ENCODE assay signal across 17 cellular contexts in the genomic region with DNA sequence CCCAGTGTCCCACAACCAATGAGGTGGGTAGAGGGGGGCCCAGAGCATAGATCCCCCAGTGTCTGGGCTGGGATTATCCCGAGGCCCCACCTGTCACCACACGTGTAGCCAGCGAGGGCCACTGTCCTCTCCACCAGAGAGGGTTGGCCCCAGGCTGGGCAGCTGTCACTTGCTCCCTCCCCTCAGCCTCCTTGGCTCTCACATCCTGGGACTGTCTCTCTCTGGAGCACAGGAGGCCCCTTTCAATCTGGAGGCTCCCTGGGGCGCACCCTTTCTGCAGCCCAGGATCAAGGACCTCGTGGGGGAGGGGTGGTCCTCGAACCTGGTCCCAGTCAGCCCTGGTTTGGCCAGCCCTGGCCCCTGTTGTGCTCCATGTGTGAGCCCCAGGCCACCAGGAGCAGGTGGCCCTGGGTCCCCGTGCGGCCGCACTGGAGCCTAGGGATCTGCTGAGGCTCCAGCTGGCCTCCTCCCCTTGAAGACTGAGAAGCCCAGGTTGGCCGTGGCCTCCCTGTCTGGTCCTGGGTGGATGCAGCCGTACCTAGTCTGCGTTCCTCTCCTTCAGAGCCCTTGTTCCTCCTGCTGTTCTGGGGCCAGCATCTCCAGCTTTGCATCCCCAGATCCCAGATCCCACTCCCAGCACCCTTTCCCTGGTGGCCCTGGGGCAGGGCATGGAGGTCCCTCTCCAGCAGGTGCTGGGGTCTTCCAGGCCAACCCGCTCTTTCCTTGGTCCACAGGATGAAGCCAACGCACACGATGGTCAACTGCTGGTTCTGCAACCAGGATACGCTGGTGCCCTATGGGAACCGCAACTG. TPM values are rescaled to one million over a fixed set of nuclear protein-coding genes. Genes with fewer than 3 reads are reported as not detected.
A peak's percentile ranks its signal among the peaks of the same experiment; 100 is the strongest.
DNase-seq lines count a peak whose midpoint lies in the region; TF ChIP-seq lines count a peak whose summit lies in the region.
"Had no signal": no experiment of that assay in that cellular context is flagged by ENCODE, and none has a peak within 500 bp of the region (broad histone marks: within the 10 kb centered on the region; RNA-seq: fewer than 3 reads in every experiment).

No MANE protein-coding gene starts in this region.

- peaks cover 51 to 85% (median 68%) of the 10 kb centered on the region in 10 experiments for H3K4me1 ChIP-seq in BLaER1 treated with 17β-estradiol and CSF1 and Interleukin-3, amounts not matched to agents 10 nM and 100 nM
- H3K4me1 ChIP-seq in neuronal stem cell (ENCODE audit: control insufficient read depth in 2 of 2, insufficient read depth in 1 of 2, low read depth in 1 of 2, low read length in 2 of 2), result peaks cover 41 to 46% of the 10 kb centered on the region in 2 donors

- TF ChIP-seq CTCF in WERI-Rb-1 (IDR thresholded peaks at IDR 0.05; ENCODE audit: low read depth, low read length), result no peak
- no peak for TF ChIP-seq CTCF in GM20000 (IDR thresholded peaks at IDR 0.05; ENCODE audit: extremely low read depth, missing control alignments)

- peaks cover 48% of the 10 kb centered on the region for H3K79me1 ChIP-seq in neuronal stem cell (ENCODE audit: low read depth, low read length)

- H3K9ac ChIP-seq in BLaER1 treated with 17β-estradiol and CSF1 and Interleukin-3, amounts not matched to agents 10 nM and 100 nM, result peak overlapping the region in 10 of 11 experiments; percentile 18 to 92 (median 68); a peak in 13 of 22 replicates
- H3K9ac ChIP-seq in neuronal stem cell (ENCODE audit: low read depth, low read length, poor library complexity), result no peak overlapping the region

- H3K4me1 Mint-ChIP-seq in activated T-helper 2 cell treated with anti-CD3 and anti-CD28 coated beads, Interferon-gamma antibody, Interleukin-2, Interleukin-4, amounts not matched to agents 10 μg/mL and 5 μg/mL and 100 μg/mL, durations not matched to agents 14 hours and 24 hours and 36 hours (ENCODE audit: low read depth), result peaks cover 13% of the 10 kb centered on the region

- no peak overlapping the region for H3K23ac ChIP-seq in neuronal stem cell (ENCODE audit: low read depth, low read length, poor library complexity)

- WGBS in neuronal stem cell (ENCODE audit: extremely low coverage in 2 of 2, insufficient read length in 2 of 2, insufficient replicate concordance in 1 of 2), 2 donors, result no CpG with 5 or more reads among the region's 17 CpGs

- no peak overlapping the region for H3K27ac Mint-ChIP-seq in activated T-helper 2 cell treated with anti-CD3 and anti-CD28 coated beads, Interferon-gamma antibody, Interleukin-2, Interleukin-4, amounts not matched to agents 10 μg/mL and 5 μg/mL and 100 μg/mL, durations not matched to agents 14 hours and 24 hours and 36 hours

- H4K8ac ChIP-seq in neuronal stem cell (ENCODE audit: low read depth, low read length), result no peak overlapping the region

- H3K4ac ChIP-seq in neuronal stem cell (ENCODE audit: low read length), result no peak overlapping the region

- no peak overlapping the region for H4K91ac ChIP-seq in neuronal stem cell (ENCODE audit: low read depth, low read length, poor library complexity)

- no peak overlapping the region for H2BK12ac ChIP-seq in neuronal stem cell (ENCODE audit: low read length)

- peaks cover 27 to 53% (median 44%) of the 10 kb centered on the region in 11 experiments for H3K36me3 ChIP-seq in BLaER1 treated with 17β-estradiol and CSF1 and Interleukin-3, amounts not matched to agents 10 nM and 100 nM
- H3K36me3 ChIP-seq in H7 (replicated peaks; ENCODE audit: control insufficient read depth, insufficient read depth, low read length) (peaks cover 8% of the 10 kb centered on the region), WERI-Rb-1 (peaks cover 70% of the 10 kb centered on the region), neuronal stem cell (replicated peaks in 1 of 2; ENCODE audit: control insufficient read depth in 2 of 2, insufficient read depth in 2 of 2, low read length in 2 of 2) (peaks cover 20 to 46% of the 10 kb centered on the region in 2 donors)

- H3K4me2 ChIP-seq in BLaER1 treated with 17β-estradiol and CSF1 and Interleukin-3, amounts not matched to agents 10 nM and 100 nM, result peak overlapping the region; percentile 23 to 100 (median 99); a peak in 21 of 22 replicates
- H3K4me2 ChIP-seq in neuronal stem cell (ENCODE audit: insufficient read depth, low read length, poor library complexity, severe bottlenecking), result no peak overlapping the region

- peak overlapping the region; percentile 62 for H3K18ac ChIP-seq in neuronal stem cell (ENCODE audit: low read length)

- H3K14ac ChIP-seq in neuronal stem cell (ENCODE audit: low read length), result peak overlapping the region; percentile 17

- no peak overlapping the region for H2BK15ac ChIP-seq in neuronal stem cell (ENCODE audit: low read length)

- H3K4me3 Mint-ChIP-seq in activated T-helper 2 cell treated with anti-CD3 and anti-CD28 coated beads, Interferon-gamma antibody, Interleukin-2, Interleukin-4, amounts not matched to agents 10 μg/mL and 5 μg/mL and 100 μg/mL, durations not matched to agents 14 hours and 24 hours and 36 hours (ENCODE audit: low read depth), result no peak overlapping the region

- peaks cover 17% of the 10 kb centered on the region for H3K36me3 Mint-ChIP-seq in activated T-helper 2 cell treated with anti-CD3 and anti-CD28 coated beads, Interferon-gamma antibody, Interleukin-2, Interleukin-4, amounts not matched to agents 10 μg/mL and 5 μg/mL and 100 μg/mL, durations not matched to agents 14 hours and 24 hours and 36 hours (ENCODE audit: low read depth)

- H2BK120ac ChIP-seq in neuronal stem cell (ENCODE audit: low read depth, low read length), result no peak overlapping the region

- peak overlapping the region; percentile 97 for H2BK5ac ChIP-seq in neuronal stem cell (ENCODE audit: low read length)

- H4K20me1 ChIP-seq in BLaER1 treated with 17β-estradiol and CSF1 and Interleukin-3, amounts not matched to agents 10 nM and 100 nM, result peaks cover 27 to 97% (median 81%) of the 10 kb centered on the region in 11 experiments; a peak in 21 of 22 replicates

- peak; percentile 55 for DNase-seq in H7
- DNase-seq in WERI-Rb-1, result peak; percentile 92
- DNase-seq in neuronal stem cell (ENCODE audit: low spot score), result no peak
- no peak for DNase-seq in HUDEP-2 (lab: John Stamatoyannopoulos, UW; ENCODE audit: unreplicated experiment in 76 of 76)
- no peak for DNase-seq in GM20000 (ENCODE audit: low spot score)
- DNase-seq in activated T-helper 2 cell treated with anti-CD3 and anti-CD28 coated beads, Interferon-gamma antibody, Interleukin-2, Interleukin-4, amounts not matched to agents 10 μg/mL and 5 μg/mL and 100 μg/mL, durations not matched to agents 14 hours and 24 hours and 36 hours (ENCODE audit: low spot score), result no peak
- DNase-seq in NCI-H2029 treated with DMSO at 0.1 percent for 48 hours (lab: John Stamatoyannopoulos, UW), result no peak
- DNase-seq: AML-193, DMS 273 treated with DMSO at 0.1 percent for 48 hours, DND-41, GOT3, KG1, NCI-H187, NCI-H226, NCI-H526 treated with DMSO at 0.1 percent for 48 hours had no signal

- no peaks in the 10 kb centered on the region for H3K9me3 ChIP-seq in BLaER1 treated with 17β-estradiol and CSF1 and Interleukin-3, amounts not matched to agents 10 nM and 100 nM (replicated peaks in 1 of 11)
- H3K9me3 ChIP-seq in WERI-Rb-1 (ENCODE audit: severe bottlenecking), result no peaks in the 10 kb centered on the region
- H3K9me3 ChIP-seq in neuronal stem cell (replicated peaks in 1 of 2; ENCODE audit: control insufficient read depth in 2 of 2, insufficient read depth in 1 of 2, low read depth in 1 of 2, low read length in 2 of 2), result no peaks in the 10 kb centered on the region
- H3K9me3 ChIP-seq: Peyer's patch had no signal

- peak overlapping the region in 8 of 11 experiments; percentile 46 to 88 (median 82); a peak in 14 of 22 replicates for H3K27ac ChIP-seq in BLaER1 treated with 17β-estradiol and CSF1 and Interleukin-3, amounts not matched to agents 10 nM and 100 nM
- H3K27ac ChIP-seq in WERI-Rb-1, result peak overlapping the region; percentile 94
- H3K27ac ChIP-seq in neuronal stem cell (replicated peaks; ENCODE audit: low read length), result no peak overlapping the region
- H3K27ac ChIP-seq: Peyer's patch had no signal

- H3K4me3 ChIP-seq in BLaER1 treated with 17β-estradiol and CSF1 and Interleukin-3, amounts not matched to agents 10 nM and 100 nM, result no peak overlapping the region; a peak in 1 of 20 replicates
- no peak overlapping the region for H3K4me3 ChIP-seq in H7 (ENCODE audit: insufficient read depth, low read depth, low read length)
- H3K4me3 ChIP-seq in WERI-Rb-1 (ENCODE audit: low read depth, low read length), result peak overlapping the region; percentile 2; the same call in 1 of the 2 replicates
- H3K4me3 ChIP-seq in neuronal stem cell (ENCODE audit: low read length in 2 of 2), result no peak overlapping the region
- H3K4me3 ChIP-seq: Peyer's patch had no signal

- no peaks in the 10 kb centered on the region for H3K27me3 Mint-ChIP-seq in activated T-helper 2 cell treated with anti-CD3 and anti-CD28 coated beads, Interferon-gamma antibody, Interleukin-2, Interleukin-4, amounts not matched to agents 10 μg/mL and 5 μg/mL and 100 μg/mL, durations not matched to agents 14 hours and 24 hours and 36 hours (ENCODE audit: low read depth)

- intact Hi-C loops in activated T-helper 2 cell treated with anti-CD3 and anti-CD28 coated beads, Interferon-gamma antibody, Interleukin-2, Interleukin-4, amounts not matched to agents 10 μg/mL and 5 μg/mL and 100 μg/mL, durations not matched to agents 14 hours and 24 hours and 36 hours (cut with micrococcal nuclease), result no loop called here

- H2AFZ ChIP-seq in neuronal stem cell (ENCODE audit: low read length), result no peak overlapping the region

- no peaks in the 10 kb centered on the region for H3K9me3 Mint-ChIP-seq in activated T-helper 2 cell treated with anti-CD3 and anti-CD28 coated beads, Interferon-gamma antibody, Interleukin-2, Interleukin-4, amounts not matched to agents 10 μg/mL and 5 μg/mL and 100 μg/mL, durations not matched to agents 14 hours and 24 hours and 36 hours

- no peaks in the 10 kb centered on the region for H3K27me3 ChIP-seq in BLaER1 treated with 17β-estradiol and CSF1 and Interleukin-3, amounts not matched to agents 10 nM and 100 nM
- H3K27me3 ChIP-seq in H7 (ENCODE audit: control insufficient read depth, insufficient read depth, low read length), result no peaks in the 10 kb centered on the region
- no peaks in the 10 kb centered on the region for H3K27me3 ChIP-seq in WERI-Rb-1 (ENCODE audit: insufficient read depth, low read depth, severe bottlenecking)
- H3K27me3 ChIP-seq in neuronal stem cell (ENCODE audit: control insufficient read depth in 3 of 3, insufficient read depth in 3 of 3, low read depth in 1 of 3, low read length in 3 of 3), result no peaks in the 10 kb centered on the region
- H3K27me3 ChIP-seq: Peyer's patch had no signal

- H2AK5ac ChIP-seq in neuronal stem cell (ENCODE audit: low read depth, low read length), result peak overlapping the region; percentile 91

RNA-seq across cellular contexts. Expression of a gene that starts 6.7 kb away (rescaled TPM):
- total RNA-seq in H7 (2014; rRNA removed; shearing (Covaris generic)), result 12.9 and 14.9 TPM in 2 replicates
- 14.4 TPM for polyA plus RNA-seq in neuronal stem cell (2013, experiment 1 of 2)
- 13.9 TPM for polyA plus RNA-seq in neuronal stem cell (2013, experiment 2 of 2)
- 30.8 and 31.6 TPM in 2 replicates for total RNA-seq in activated T-helper 2 cell treated with anti-CD3 and anti-CD28 coated beads, Interferon-gamma antibody, Interleukin-2, Interleukin-4, amounts not matched to agents 10 μg/mL and 5 μg/mL and 100 μg/mL, durations not matched to agents 14 hours and 24 hours and 36 hours

RNA-seq across cellular contexts. Expression of a gene that starts 56.1 kb away (rescaled TPM):
- 17.4 and 23.2 TPM in 2 replicates for total RNA-seq in H7 (2014; rRNA removed; shearing (Covaris generic))
- 14.0 TPM for polyA plus RNA-seq in neuronal stem cell (2013, experiment 1 of 2)
- 13.7 TPM for polyA plus RNA-seq in neuronal stem cell (2013, experiment 2 of 2)
- 9.6 and 10.4 TPM in 2 replicates for total RNA-seq in activated T-helper 2 cell treated with anti-CD3 and anti-CD28 coated beads, Interferon-gamma antibody, Interleukin-2, Interleukin-4, amounts not matched to agents 10 μg/mL and 5 μg/mL and 100 μg/mL, durations not matched to agents 14 hours and 24 hours and 36 hours

RNA-seq across cellular contexts. Expression of a gene that starts 56.2 kb away (rescaled TPM):
- 6.9 and 18.1 TPM in 2 replicates for total RNA-seq in H7 (2014; rRNA removed; shearing (Covaris generic))
- polyA plus RNA-seq in neuronal stem cell (2013, experiment 1 of 2), result 5.9 TPM
- polyA plus RNA-seq in neuronal stem cell (2013, experiment 2 of 2), result 6.2 TPM
- total RNA-seq in activated T-helper 2 cell treated with anti-CD3 and anti-CD28 coated beads, Interferon-gamma antibody, Interleukin-2, Interleukin-4, amounts not matched to agents 10 μg/mL and 5 μg/mL and 100 μg/mL, durations not matched to agents 14 hours and 24 hours and 36 hours, result 184 and 189 TPM in 2 replicates

Comparison
In these comparisons a context has a peak if more than half of its experiments do, and no peak if none do; other contexts are left out.
1. DNase-seq: peak in H7 (single experiment) and WERI-Rb-1 (single experiment); none in neuronal stem cell (single experiment), HUDEP-2 (0 of 76), GM20000 (single experiment), activated T-helper 2 cell treated with anti-CD3 and anti-CD28 coated beads, Interferon-gamma antibody, Interleukin-2, Interleukin-4, amounts not matched to agents 10 μg/mL and 5 μg/mL and 100 μg/mL, durations not matched to agents 14 hours and 24 hours and 36 hours (single experiment) and NCI-H2029 treated with DMSO at 0.1 percent for 48 hours (single experiment).